19 cellular contexts compared by ENCODE assay signal in the genomic region with DNA sequence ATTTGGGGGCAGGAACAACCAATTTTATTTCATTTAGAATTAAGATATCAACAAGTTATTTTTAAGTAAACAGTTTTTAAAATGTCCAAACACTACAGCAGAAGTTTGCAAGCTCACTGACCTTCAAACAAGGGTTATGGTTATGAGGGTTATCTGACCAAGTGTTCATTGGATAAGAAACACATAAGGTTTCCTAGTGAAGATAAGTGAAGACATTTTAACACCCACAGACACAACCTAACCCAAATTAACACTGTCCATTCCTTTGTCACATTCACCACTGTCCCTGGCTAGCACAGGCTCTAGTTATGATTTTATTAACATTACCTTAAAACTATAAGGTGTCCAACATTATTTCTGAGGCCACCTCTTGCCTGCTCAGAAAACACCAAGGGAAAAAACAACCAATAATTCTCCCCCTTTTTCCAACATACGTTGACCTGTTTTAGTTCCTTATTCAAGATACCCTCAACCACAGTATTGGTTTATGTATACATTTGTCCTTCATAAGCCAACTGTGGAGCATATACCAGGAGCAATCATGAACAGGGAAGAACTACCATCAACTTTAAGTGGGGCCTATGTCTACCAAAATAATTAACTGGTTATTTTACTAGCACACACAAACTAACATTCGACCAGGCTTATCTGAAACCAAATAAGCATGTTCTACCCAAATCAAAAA. TPM values are rescaled to one million over a fixed set of nuclear protein-coding genes. Genes with fewer than 3 reads are reported as not detected.
A peak's percentile ranks its signal among the peaks of the same experiment; 100 is the strongest.
DNase-seq lines count a peak whose midpoint lies in the region; ATAC-seq and TF ChIP-seq lines count a peak whose summit lies in the region.
"Had no signal": no experiment of that assay in that cellular context is flagged by ENCODE, and none has a peak within 500 bp of the region (broad histone marks: within the 10 kb centered on the region; RNA-seq: fewer than 3 reads in every experiment).

No MANE protein-coding gene starts in this region.

- no peaks in the 10 kb centered on the region for H3K36me3 ChIP-seq in breast epithelium
- H3K36me3 ChIP-seq in Karpas-422 (ENCODE audit: insufficient read depth, low read length): peaks cover 48% of the 10 kb centered on the region
- no peaks in the 10 kb centered on the region for H3K36me3 ChIP-seq in gastrocnemius medialis
- H3K36me3 ChIP-seq in ascending aorta: peaks cover 0 to 8% of the 10 kb centered on the region in 2 donors
- H3K36me3 ChIP-seq: neural progenitor cell, Peyer's patch had no signal

- H3K79me2 ChIP-seq in Karpas-422 (ENCODE audit: low read length): peaks cover 93% of the 10 kb centered on the region

- DNase-seq in MCF 10A (ENCODE audit: unreplicated experiment) (no peak), breast epithelium (ENCODE audit: low spot score in 2 of 2) (no peak), Karpas-422 (no peak), gastrocnemius medialis (no peak), C1 segment of cervical spinal cord (lab: John Stamatoyannopoulos, UW) (no peak), ascending aorta (ENCODE audit: low spot score in 2 of 2) (no peak)
- no peak for DNase-seq in activated naive CD8-positive, alpha-beta T cell treated with anti-CD3 and anti-CD28 coated beads for 36 hours
- DNase-seq: activated gamma-delta T cell; effector memory CD4-positive, alpha-beta T cell; KG1; NCI-H2171; Peyer's patch; stimulated activated CD4-positive, alpha-beta T cell treated with anti-CD3 and anti-CD28 coated beads, Interleukin-12 subunit alpha, Interleukin-12 subunit beta, amount 100 ng/mL, for 4 hours; testis had no signal

- BruUV-seq in MCF 10A (replicated peaks; lab: Mats Ljungman, UMichigan): no TSS peak

- H4K20me1 ChIP-seq in Karpas-422 (ENCODE audit: insufficient read depth, low read depth, low read length): peaks cover 55% of the 10 kb centered on the region

- in situ Hi-C loops in gastrocnemius medialis (cut with MboI; ENCODE audit: low sequenced_read_pairs in 4 of 4): no loop called here

- intact Hi-C loops in MCF 10A (cut with micrococcal nuclease): no loop called here
- intact Hi-C loops in breast epithelium (cut with DNase I; ENCODE audit: low total_unique reads): no loop called here
- intact Hi-C loops in gastrocnemius medialis (cut with DNase I; ENCODE audit: low total_unique reads): no loop called here
- intact Hi-C loops in ascending aorta (cut with DNase I): no loop called here

- TF ChIP-seq CTCF in MCF 10A (IDR thresholded peaks at IDR 0.05; ENCODE audit: unreplicated experiment) (no peak), breast epithelium (IDR thresholded peaks at IDR 0.05) (no peak), gastrocnemius medialis (IDR thresholded peaks at IDR 0.05 in 4 of 5, conservative IDR thresholded peaks at IDR 0.05 in 1 of 5) (no peak), ascending aorta (IDR thresholded peaks at IDR 0.05) (no peak)

- H3K9ac ChIP-seq in Karpas-422 (ENCODE audit: low read length): no peak overlapping the region
- H3K9ac ChIP-seq: neural progenitor cell had no signal

- TF ChIP-seq POLR2A in breast epithelium (IDR thresholded peaks at IDR 0.05) (no peak), gastrocnemius medialis (IDR thresholded peaks at IDR 0.05) (no peak)

- no peaks in the 10 kb centered on the region for H3K9me2 ChIP-seq in Karpas-422 (replicated peaks; ENCODE audit: insufficient read depth, low read length)

- peak overlapping the region; percentile 79 for H3K4me3 Mint-ChIP-seq in MCF 10A (ENCODE audit: unreplicated experiment)
- no peak overlapping the region for H3K4me3 Mint-ChIP-seq in activated naive CD8-positive, alpha-beta T cell treated with anti-CD3 and anti-CD28 coated beads for 36 hours
- H3K4me3 Mint-ChIP-seq: neural progenitor cell had no signal

- peaks cover 59% of the 10 kb centered on the region for H3K36me3 Mint-ChIP-seq in MCF 10A (ENCODE audit: insufficient read depth, unreplicated experiment)
- H3K36me3 Mint-ChIP-seq in activated naive CD8-positive, alpha-beta T cell treated with anti-CD3 and anti-CD28 coated beads for 36 hours: peaks cover 63% of the 10 kb centered on the region

- no peaks in the 10 kb centered on the region for H3K9me3 Mint-ChIP-seq in MCF 10A (ENCODE audit: unreplicated experiment)
- no peaks in the 10 kb centered on the region for H3K9me3 Mint-ChIP-seq in activated naive CD8-positive, alpha-beta T cell treated with anti-CD3 and anti-CD28 coated beads for 36 hours
- H3K9me3 Mint-ChIP-seq: neural progenitor cell had no signal

- H3K4me1 Mint-ChIP-seq in MCF 10A (ENCODE audit: insufficient read depth, unreplicated experiment): peaks cover 30% of the 10 kb centered on the region
- peaks cover 54% of the 10 kb centered on the region for H3K4me1 Mint-ChIP-seq in activated naive CD8-positive, alpha-beta T cell treated with anti-CD3 and anti-CD28 coated beads for 36 hours

- H3K4me1 ChIP-seq in breast epithelium (peaks cover 0 to 21% of the 10 kb centered on the region in 2 donors), Karpas-422 (ENCODE audit: low read length) (peaks cover 35% of the 10 kb centered on the region), gastrocnemius medialis (peaks cover 49 to 66% of the 10 kb centered on the region in 2 donors), ascending aorta (peaks cover 5 to 23% of the 10 kb centered on the region in 2 donors)

- no peak overlapping the region for H3K4me2 ChIP-seq in Karpas-422 (ENCODE audit: low read depth, low read length, poor library complexity, severe bottlenecking)
- H3K4me2 ChIP-seq: neural progenitor cell had no signal

- CTCF ChIA-PET in MCF 10A (lab: Yijun Ruan, JAX): interaction anchor here (1.0 to 9.5 kb wide), 4 partner anchors 13 to 75 kb away, joined by 3 to 124 read pairs (median 3); no protein-coding TSS in a partner anchor

- H3K4me3 ChIP-seq in breast epithelium (no peak overlapping the region), Karpas-422 (ENCODE audit: low read length) (no peak overlapping the region), gastrocnemius medialis (no peak overlapping the region), ascending aorta (no peak overlapping the region)
- H3K4me3 ChIP-seq: neural progenitor cell, Peyer's patch, SJSA1, testis had no signal

- no peaks in the 10 kb centered on the region for H3K27me3 ChIP-seq in breast epithelium
- no peaks in the 10 kb centered on the region for H3K27me3 ChIP-seq in Karpas-422 (ENCODE audit: low read length)
- H3K27me3 ChIP-seq in gastrocnemius medialis: no peaks in the 10 kb centered on the region
- H3K27me3 ChIP-seq in ascending aorta: no peaks in the 10 kb centered on the region
- H3K27me3 ChIP-seq: neural progenitor cell, Peyer's patch, SJSA1, testis had no signal

- H3K9me3 ChIP-seq in breast epithelium (no peaks in the 10 kb centered on the region), Karpas-422 (ENCODE audit: low read length) (no peaks in the 10 kb centered on the region), gastrocnemius medialis (no peaks in the 10 kb centered on the region), ascending aorta (no peaks in the 10 kb centered on the region)
- H3K9me3 ChIP-seq: Peyer's patch, SJSA1, testis had no signal

- ATAC-seq in gastrocnemius medialis (no peak), GM19463 (IDR thresholded peaks at IDR 0.05; ENCODE audit: unreplicated experiment) (no peak)
- ATAC-seq: activated CD4-positive, CD25-positive, alpha-beta regulatory T cell treated with anti-CD3 and anti-CD28 coated beads, Interleukin-2, amount 50 U/mL, for 24 hours; left lobe of liver had no signal

- peak overlapping the region; percentile 97 for H3K27ac Mint-ChIP-seq in MCF 10A (ENCODE audit: low read depth, unreplicated experiment)
- H3K27ac Mint-ChIP-seq in activated naive CD8-positive, alpha-beta T cell treated with anti-CD3 and anti-CD28 coated beads for 36 hours: peak overlapping the region; percentile 31
- H3K27ac Mint-ChIP-seq: neural progenitor cell had no signal

- H3K27me3 Mint-ChIP-seq in MCF 10A (ENCODE audit: insufficient read depth, unreplicated experiment): no peaks in the 10 kb centered on the region
- no peaks in the 10 kb centered on the region for H3K27me3 Mint-ChIP-seq in activated naive CD8-positive, alpha-beta T cell treated with anti-CD3 and anti-CD28 coated beads for 36 hours

- no peak overlapping the region for H2AFZ ChIP-seq in Karpas-422 (ENCODE audit: low read length)
- H2AFZ ChIP-seq: neural progenitor cell had no signal

- POLR2A ChIA-PET in MCF 10A (lab: Yijun Ruan, JAX): interaction anchor here (0.8 to 11.8 kb wide), 5 partner anchors 10 to 73 kb away, joined by 3 to 276 read pairs (median 6); a partner anchor contains a TSS

- H3K27ac ChIP-seq in breast epithelium: peak overlapping the region in 1 of 2 donors; percentile 48
- H3K27ac ChIP-seq in Karpas-422 (ENCODE audit: low read length): peak overlapping the region; percentile 39
- H3K27ac ChIP-seq in gastrocnemius medialis: peak overlapping the region; percentile 8 to 100 (median 66)
- H3K27ac ChIP-seq in ascending aorta: no peak overlapping the region
- H3K27ac ChIP-seq: neural progenitor cell, Peyer's patch, SJSA1, testis had no signal

RNA-seq across cellular contexts. Expression of a gene that starts 4.0 kb away (rescaled TPM):
- total RNA-seq in MCF 10A (2022) (307 and 349 TPM in 2 replicates), breast epithelium (100 to 1,000 TPM in 2 of 3 donors, 10 to 100 TPM in 1; 95.4 to 112 (median 104) TPM), gastrocnemius medialis (100 to 1,000 TPM in 3 of 4 donors, 10 to 100 TPM in 1; 99.9 to 139 (median 117) TPM), ascending aorta (28.2 TPM)
- total RNA-seq in Karpas-422 (2014; rRNA removed; shearing (Covaris generic); ENCODE audit: low replicate concordance): 52.1 and 100 TPM in 2 replicates
- total RNA-seq in activated naive CD8-positive, alpha-beta T cell treated with anti-CD3 and anti-CD28 coated beads for 36 hours: 100 to 1,000 TPM; 256 TPM

RNA-seq across cellular contexts. Expression of a gene that starts 36.1 kb away (rescaled TPM):
- 1,057 and 1,102 TPM in 2 replicates for total RNA-seq in MCF 10A (2022)
- total RNA-seq in breast epithelium: 100 to 1,000 TPM; 236 to 288 (median 266) TPM
- 269 and 293 TPM in 2 replicates for total RNA-seq in Karpas-422 (2014; rRNA removed; shearing (Covaris generic); ENCODE audit: low replicate concordance)
- 100 to 1,000 TPM; 578 to 584 TPM for total RNA-seq in activated naive CD8-positive, alpha-beta T cell treated with anti-CD3 and anti-CD28 coated beads for 36 hours
- total RNA-seq in gastrocnemius medialis: 100 to 1,000 TPM; 449 to 840 (median 569) TPM
- total RNA-seq in ascending aorta: 75.5 TPM

Comparison
In these comparisons a context has a peak if more than half of its experiments do, and no peak if none do; other contexts are left out.
1. H3K27ac ChIP-seq: peak in Karpas-422 (single experiment) and gastrocnemius medialis (4 of 4); none in ascending aorta (0 of 2).